ENCODE assay signal across 10 cellular contexts in the genomic region with DNA sequence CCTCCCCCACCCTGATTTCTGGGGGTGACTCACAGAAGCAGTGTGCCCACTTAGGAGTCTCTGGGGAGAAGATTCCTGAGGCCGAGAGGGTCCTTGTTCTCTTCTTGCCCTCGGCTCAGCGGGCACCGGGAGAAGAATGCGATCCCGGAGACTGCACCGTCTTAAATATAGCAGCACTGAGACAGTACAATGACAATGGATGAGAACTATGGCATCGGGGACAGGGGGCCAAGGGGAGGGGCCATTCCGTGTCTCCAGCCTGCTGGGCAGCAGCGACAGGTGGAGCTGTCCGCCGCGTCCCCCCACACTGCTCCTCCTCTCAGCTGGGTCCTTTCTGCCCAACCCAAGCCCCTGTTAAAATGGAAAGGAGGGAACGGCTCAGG. TPM values are rescaled to one million over a fixed set of nuclear protein-coding genes. Genes with fewer than 3 reads are reported as not detected.
DNase-seq lines count a peak whose midpoint lies in the region; ATAC-seq and TF ChIP-seq lines count a peak whose summit lies in the region.
"Had no signal": no experiment of that assay in that cellular context is flagged by ENCODE, and none has a peak within 500 bp of the region (broad histone marks: within the 10 kb centered on the region; RNA-seq: fewer than 3 reads in every experiment).

A gene (minus strand): TSS at position 138 of the 383 bp plus-strand sequence. CDS start 3,499 bp downstream, outside the sequence.

- H3K27ac ChIP-seq in HUES64 (ENCODE audit: low read depth, low read length) (no peak within 1 kb of the TSS), ascending aorta (peak within 1 kb of the TSS; percentile 89 to 96), iPS-18a (ENCODE audit: low read length) (no peak within 1 kb of the TSS)

- WGBS in HUES64: 40% methylated on average over 14 of the region's 14 CpGs

- intact Hi-C loops in ascending aorta (cut with DNase I): loop anchor here (1.0 to 10.0 kb wide), 4 partner anchors 41 to 243 kb away; a partner anchor contains a TSS

- no peak within 1 kb of the TSS for H3K9ac ChIP-seq in HUES64 (ENCODE audit: low read depth, low read length)
- no peak within 1 kb of the TSS for H3K9ac ChIP-seq in iPS-18a (ENCODE audit: low read length)
- H3K9ac ChIP-seq in skeletal muscle satellite cell (ENCODE audit: low read depth, low read length): peak within 1 kb of the TSS; percentile 9

- H3K27me3 ChIP-seq in HUES64 (ENCODE audit: insufficient read depth, low read length) (no peaks in the 10 kb centered on the region; the same call in 1 of the 2 replicates), ascending aorta (no peaks in the 10 kb centered on the region), iPS-18a (ENCODE audit: control insufficient read depth, insufficient read depth, low read length) (peaks cover 5% of the 10 kb centered on the region), skeletal muscle satellite cell (ENCODE audit: control insufficient read depth, insufficient read depth, low read length) (peaks cover 18% of the 10 kb centered on the region)

- H3K9me3 ChIP-seq in HUES64 (ENCODE audit: insufficient read depth, low read depth, low read length): no peaks in the 10 kb centered on the region
- no peaks in the 10 kb centered on the region for H3K9me3 ChIP-seq in ascending aorta
- no peaks in the 10 kb centered on the region for H3K9me3 ChIP-seq in iPS-18a (ENCODE audit: control insufficient read depth, low read depth, low read length)
- no peaks in the 10 kb centered on the region for H3K9me3 ChIP-seq in skeletal muscle satellite cell (replicated peaks; ENCODE audit: low read length)

- no peak for TF ChIP-seq CTCF in ascending aorta (IDR thresholded peaks at IDR 0.05)

- no peak for ATAC-seq in GM19463 (IDR thresholded peaks at IDR 0.05; ENCODE audit: unreplicated experiment)

- H3K36me3 ChIP-seq in HUES64 (ENCODE audit: insufficient read depth, low read length): no peaks in the 10 kb centered on the region
- no peaks in the 10 kb centered on the region for H3K36me3 ChIP-seq in ascending aorta
- H3K36me3 ChIP-seq in iPS-18a (ENCODE audit: control insufficient read depth, low read depth, low read length): no peaks in the 10 kb centered on the region
- H3K36me3 ChIP-seq in skeletal muscle satellite cell (ENCODE audit: insufficient read depth, low read length): no peaks in the 10 kb centered on the region

- no peak for DNase-seq in ascending aorta (ENCODE audit: low spot score in 2 of 2)
- DNase-seq in ureter (ENCODE audit: low spot score): no peak
- DNase-seq in NCI-H2029 treated with DMSO at 0.1 percent for 48 hours (lab: John Stamatoyannopoulos, UW): no peak
- DNase-seq in DMS 273 treated with DMSO at 0.1 percent for 48 hours (lab: John Stamatoyannopoulos, UW): no peak

- H3K4me1 ChIP-seq in HUES64 (ENCODE audit: insufficient read depth, low read length) (peaks cover 10% of the 10 kb centered on the region), ascending aorta (peaks cover 12 to 21% of the 10 kb centered on the region in 2 donors), iPS-18a (ENCODE audit: control insufficient read depth, low read depth, low read length) (peaks cover 13% of the 10 kb centered on the region), skeletal muscle satellite cell (ENCODE audit: control insufficient read depth, insufficient read depth, low read length) (peaks cover 34% of the 10 kb centered on the region)

- peak within 1 kb of the TSS; percentile 18 for H3K4me3 ChIP-seq in HUES64 (ENCODE audit: low read length)
- peak within 1 kb of the TSS; percentile 42 to 57 for H3K4me3 ChIP-seq in ascending aorta
- peak within 1 kb of the TSS; percentile 39 for H3K4me3 ChIP-seq in iPS-18a (ENCODE audit: low read length)
- H3K4me3 ChIP-seq in skeletal muscle satellite cell (ENCODE audit: low read length): peak within 1 kb of the TSS; percentile 60

- H3K4me2 ChIP-seq in skeletal muscle satellite cell (ENCODE audit: low read length): peak within 1 kb of the TSS; percentile 80

RNA-seq across cellular contexts. Expression of the gene that starts here (rescaled TPM):
- polyA plus RNA-seq in HUES64 (2013, experiment 1 of 2): 0.05 TPM
- polyA plus RNA-seq in HUES64 (2013, experiment 2 of 2): 0.13 TPM
- total RNA-seq in ascending aorta (1.2 TPM), ureter (0.65 TPM)
- total RNA-seq in skeletal muscle satellite cell (2012; rRNA removed): 0.25 and 2.0 TPM in 2 replicates
- total RNA-seq: activated naive CD4-positive, alpha-beta T cell treated with anti-CD3 and anti-CD28 coated beads, Interleukin-2, amount 50 U/mL, for 72 hours; osteocyte had no signal

Comparison
In these comparisons a context has a peak if more than half of its experiments do, and no peak if none do; other contexts are left out.
1. H3K27ac ChIP-seq: peak in ascending aorta (2 of 2); none in HUES64 (single experiment) and iPS-18a (single experiment).
2. Peak in every context shown above with its lines, with median percentiles within 50 percentile points of each other: H3K4me3 ChIP-seq.